8 cellular contexts compared by ENCODE assay signal in genomic region chr5:57302164-57302563, GRCh38.
DNase-seq lines count a peak whose midpoint lies in the region; ATAC-seq and TF ChIP-seq lines count a peak whose summit lies in the region.

No MANE protein-coding gene starts in this region.

- H3K9me3 ChIP-seq in smooth muscle cell (replicated peaks; ENCODE audit: low read depth) = no peaks in the 10 kb centered on the region

- 58% methylated on average over 6 of the region's 6 CpGs for WGBS in smooth muscle cell (ENCODE audit: low lambda C conversion rate)

- no peak overlapping the region for H3K4me2 ChIP-seq in smooth muscle cell

- peak; percentile 80 for DNase-seq in Jurkat, Clone E6-1 (ENCODE audit: low read depth, low spot score)
- peak; percentile 73 for DNase-seq in activated effector memory CD4-positive, alpha-beta T cell treated with anti-CD3 and anti-CD28 coated beads, Interleukin-2, amount 50 U/mL, for 16 hours
- DNase-seq in smooth muscle cell (lab: John Stamatoyannopoulos, UW; ENCODE audit: unreplicated experiment) (no peak), NOMO-1 treated with dmso at 0.1 percent for 144 hours (lab: John Stamatoyannopoulos, UW; ENCODE audit: unreplicated experiment) (no peak), NCI-H2029 (lab: John Stamatoyannopoulos, UW) (no peak)

- no peak overlapping the region for H3K4me3 ChIP-seq in Jurkat, Clone E6-1 (ENCODE audit: low read length)
- no peak overlapping the region for H3K4me3 ChIP-seq in smooth muscle cell

- ATAC-seq in GM19452 (IDR thresholded peaks at IDR 0.05; ENCODE audit: unreplicated experiment) (peak; percentile 40), GM18517 (IDR thresholded peaks at IDR 0.05; ENCODE audit: unreplicated experiment) (no peak), GM21528 (IDR thresholded peaks at IDR 0.05; ENCODE audit: low FRiP score, unreplicated experiment) (no peak)

- no peak for TF ChIP-seq CTCF in smooth muscle cell (IDR thresholded peaks at IDR 0.05; ENCODE audit: borderline replicate concordance, insufficient read depth, poor library complexity, severe bottlenecking)

- no peaks in the 10 kb centered on the region for H3K27me3 ChIP-seq in smooth muscle cell (ENCODE audit: low read depth)

- no peaks in the 10 kb centered on the region for H3K79me2 ChIP-seq in smooth muscle cell (ENCODE audit: low read depth)

- no peak overlapping the region for H2AFZ ChIP-seq in smooth muscle cell (ENCODE audit: low read depth)

- no peaks in the 10 kb centered on the region for H3K36me3 ChIP-seq in smooth muscle cell (ENCODE audit: low read depth)

- peak overlapping the region; percentile 70 for H3K27ac ChIP-seq in smooth muscle cell (ENCODE audit: low read depth)

- H4K20me1 ChIP-seq in smooth muscle cell (ENCODE audit: low read depth) = no peaks in the 10 kb centered on the region

- peaks cover 14% of the 10 kb centered on the region for H3K4me1 ChIP-seq in smooth muscle cell (ENCODE audit: low read depth)

- H3K9ac ChIP-seq in smooth muscle cell (ENCODE audit: low read depth) = no peak overlapping the region

- peaks cover 12% of the 10 kb centered on the region for H3F3A ChIP-seq in smooth muscle cell (ENCODE audit: low read depth)

Comparison
In these comparisons a context has a peak if more than half of its experiments do, and no peak if none do; other contexts are left out.
1. DNase-seq: peak in Jurkat, Clone E6-1 (single experiment) and activated effector memory CD4-positive, alpha-beta T cell treated with anti-CD3 and anti-CD28 coated beads, Interleukin-2, amount 50 U/mL, for 16 hours (single experiment); none in smooth muscle cell (single experiment), NOMO-1 treated with dmso at 0.1 percent for 144 hours (single experiment) and NCI-H2029 (single experiment).